21 cellular contexts compared by ENCODE assay signal in the genomic region with DNA sequence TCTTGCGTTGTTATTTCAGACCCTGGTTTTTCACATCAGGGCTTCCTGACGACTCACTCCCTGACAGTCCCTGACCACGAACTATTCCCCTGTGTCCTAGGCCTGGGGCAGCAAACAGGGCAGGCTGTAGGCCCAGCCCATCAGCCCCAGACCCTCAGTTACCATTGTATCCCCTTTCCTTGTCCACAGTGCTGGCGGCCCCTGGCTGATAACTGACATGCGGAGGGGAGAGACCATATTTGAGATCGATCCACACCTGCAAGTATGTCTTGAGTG. TPM values are rescaled to one million over a fixed set of nuclear protein-coding genes. Genes with fewer than 3 reads are reported as not detected.
DNase-seq lines count a peak whose midpoint lies in the region; ATAC-seq and TF ChIP-seq lines count a peak whose summit lies in the region.
"Had no signal": no experiment of that assay in that cellular context is flagged by ENCODE, and none has a peak within 500 bp of the region (broad histone marks: within the 10 kb centered on the region; RNA-seq: fewer than 3 reads in every experiment).

No MANE protein-coding gene starts in this region.

- no peak overlapping the region for H3K4me3 ChIP-seq in BLaER1 treated with 17β-estradiol and CSF1 and Interleukin-3, amounts not matched to agents 10 nM and 100 nM
- H3K4me3 ChIP-seq in IMR-90 (ENCODE audit: insufficient read depth, low read depth, low read length) (no peak overlapping the region), endodermal cell (ENCODE audit: low read length) (no peak overlapping the region), trophoblast cell (ENCODE audit: low read depth, low read length) (no peak overlapping the region)
- H3K4me3 ChIP-seq: esophagus muscularis mucosa, GM12878, heart right ventricle, lower lobe of right lung, SJSA1 had no signal

- no peak overlapping the region; the same call in 1 of the 2 replicates for H4K91ac ChIP-seq in IMR-90 (ENCODE audit: insufficient read depth, low read depth, low read length)
- H4K91ac ChIP-seq in trophoblast cell (ENCODE audit: low read depth, low read length), result peak overlapping the region; percentile 67

- no peaks in the 10 kb centered on the region for H3K27me3 Mint-ChIP-seq in endodermal cell (ENCODE audit: insufficient read depth)
- H3K27me3 Mint-ChIP-seq: B cell; natural killer cell treated with Interleukin-12 subunit alpha and Interleukin-12 subunit beta and Interleukin-15 and Interleukin-18, amount 100 ng/mL, for 72 hours; stimulated activated memory B cell treated with anti-CD40 and anti-IgM and Interleukin-4, amounts not matched to agents 10 μg/mL and 1 μg/mL and 100 μg/mL, for 72 hours had no signal

- dilution Hi-C loops in IMR-90 (cut with HindIII; ENCODE audit: low sequenced_read_pairs, unreplicated experiment), result no loop called here

- no peak overlapping the region for H3K4me3 Mint-ChIP-seq in endodermal cell
- H3K4me3 Mint-ChIP-seq: B cell; natural killer cell treated with Interleukin-12 subunit alpha and Interleukin-12 subunit beta and Interleukin-15 and Interleukin-18, amount 100 ng/mL, for 72 hours; stimulated activated memory B cell treated with anti-CD40 and anti-IgM and Interleukin-4, amounts not matched to agents 10 μg/mL and 1 μg/mL and 100 μg/mL, for 72 hours had no signal

- H3K18ac ChIP-seq in IMR-90 (ENCODE audit: low read depth, low read length) (no peak overlapping the region), trophoblast cell (ENCODE audit: low read length) (peak overlapping the region; percentile 6)

- peak overlapping the region in 1 of 2 experiments; percentile 31; a peak in 1 of 4 replicates for H4K8ac ChIP-seq in IMR-90 (ENCODE audit: low read depth in 2 of 2, low read length in 2 of 2)
- H4K8ac ChIP-seq in trophoblast cell (ENCODE audit: low read depth, low read length), result peak overlapping the region; percentile 16

- H3K56ac ChIP-seq in IMR-90 (ENCODE audit: extremely low read depth, insufficient read depth, low read length), result no peak overlapping the region

- no peaks in the 10 kb centered on the region for H3K9me3 Mint-ChIP-seq in endodermal cell
- H3K9me3 Mint-ChIP-seq: natural killer cell treated with Interleukin-12 subunit alpha and Interleukin-12 subunit beta and Interleukin-15 and Interleukin-18, amount 100 ng/mL, for 72 hours; stimulated activated memory B cell treated with anti-CD40 and anti-IgM and Interleukin-4, amounts not matched to agents 10 μg/mL and 1 μg/mL and 100 μg/mL, for 72 hours had no signal

- in situ Hi-C loops in IMR-90 (cut with MboI; ENCODE audit: low sequenced_read_pairs), result no loop called here

- H3K79me1 ChIP-seq in IMR-90 (ENCODE audit: low read depth in 1 of 2, low read length in 2 of 2), result peaks cover 27 to 46% of the 10 kb centered on the region in 2 experiments
- peaks cover 14% of the 10 kb centered on the region for H3K79me1 ChIP-seq in trophoblast cell (ENCODE audit: low read length)

- 0 out of 2 replicates have a peak overlapping the region, but pooled peaks have one; percentile 21 for H2BK120ac ChIP-seq in IMR-90 (ENCODE audit: low read depth, low read length)
- no peak overlapping the region for H2BK120ac ChIP-seq in trophoblast cell (ENCODE audit: insufficient read depth, low read length, poor library complexity)

- no TSS peak for BruUV-seq in IMR-90 (replicated peaks; lab: Mats Ljungman, UMichigan)

- H3K9me1 ChIP-seq in IMR-90 (ENCODE audit: insufficient read depth, low read length), result peaks cover 19% of the 10 kb centered on the region

- H4K5ac ChIP-seq in IMR-90 (ENCODE audit: low read depth, low read length), result no peak overlapping the region

- H2AFZ ChIP-seq in IMR-90 (replicated peaks; ENCODE audit: low read length, poor library complexity), result peak overlapping the region; percentile 64
- no peak overlapping the region for H2AFZ ChIP-seq in trophoblast cell (ENCODE audit: insufficient read depth, low read length, poor library complexity)

- DNase-seq in IMR-90 (no peak), endodermal cell (no peak), trophoblast cell (no peak), T-helper 2 cell (no peak), NCI-H2171 (lab: John Stamatoyannopoulos, UW) (no peak), NCI-H2107 treated with DMSO at 0.1 percent for 48 hours (lab: John Stamatoyannopoulos, UW; ENCODE audit: unreplicated experiment) (no peak)
- DNase-seq: activated T-cell treated with anti-CD3 and anti-CD28 coated beads, Interleukin-2, amount 50 U/mL, for 48 hours; central memory CD4-positive, alpha-beta T cell; heart right ventricle; kidney; lower lobe of right lung; NCI-H146; NCI-H82; T-helper 1 cell had no signal

- H2BK20ac ChIP-seq in IMR-90 (ENCODE audit: low read depth, low read length), result no peak overlapping the region

- peak overlapping the region; percentile 4 for H2BK12ac ChIP-seq in trophoblast cell (ENCODE audit: low read length)

- peak overlapping the region; percentile 74 for H3K27ac Mint-ChIP-seq in endodermal cell
- H3K27ac Mint-ChIP-seq: B cell; natural killer cell treated with Interleukin-12 subunit alpha and Interleukin-12 subunit beta and Interleukin-15 and Interleukin-18, amount 100 ng/mL, for 72 hours; stimulated activated memory B cell treated with anti-CD40 and anti-IgM and Interleukin-4, amounts not matched to agents 10 μg/mL and 1 μg/mL and 100 μg/mL, for 72 hours had no signal

- CTCF ChIA-PET in IMR-90 (lab: Yijun Ruan, JAX), result no interaction called here

- H3K79me2 ChIP-seq in trophoblast cell (ENCODE audit: control insufficient read depth, insufficient read depth, low read length, poor library complexity), result peaks cover 4% of the 10 kb centered on the region

- H3K4ac ChIP-seq in IMR-90 (ENCODE audit: low read depth, low read length), result peak overlapping the region; percentile 59
- peak overlapping the region; percentile 13 for H3K4ac ChIP-seq in trophoblast cell (ENCODE audit: low read depth, low read length)

- no CpG with 5 or more reads among the region's 6 CpGs for WGBS in IMR-90 (ENCODE audit: extremely low coverage in 2 of 2, insufficient read length in 1 of 2), 2 experiments
- 93 to 95% methylated on average over 5 to 6 of the region's 6 CpGs for WGBS in endodermal cell (ENCODE audit: insufficient coverage in 1 of 2, insufficient read length in 1 of 2), 2 experiments
- no CpG with 5 or more reads among the region's 6 CpGs for WGBS in trophoblast cell (ENCODE audit: extremely low coverage, insufficient coverage, insufficient read length)

- 0 out of 3 replicates have a peak overlapping the region, but pooled peaks have one; percentile 29 for H2BK15ac ChIP-seq in IMR-90 (ENCODE audit: low read depth, low read length)

- H2BK5ac ChIP-seq in IMR-90 (ENCODE audit: low read depth, low read length, poor library complexity, severe bottlenecking), result peak overlapping the region; percentile 53
- peak overlapping the region; percentile 10 for H2BK5ac ChIP-seq in trophoblast cell (ENCODE audit: low read depth, low read length, poor library complexity)

- H3K23ac ChIP-seq in IMR-90 (ENCODE audit: low read depth, low read length) (no peak overlapping the region), trophoblast cell (ENCODE audit: low read length) (no peak overlapping the region)

- no peaks in the 10 kb centered on the region for H3K9me3 ChIP-seq in BLaER1 treated with 17β-estradiol and CSF1 and Interleukin-3, amounts not matched to agents 10 nM and 100 nM (replicated peaks in 1 of 11)
- no peaks in the 10 kb centered on the region for H3K9me3 ChIP-seq in IMR-90 (ENCODE audit: control insufficient read depth, insufficient read depth, low read length)
- no peaks in the 10 kb centered on the region for H3K9me3 ChIP-seq in endodermal cell (ENCODE audit: control insufficient read depth, low read length)
- H3K9me3 ChIP-seq in trophoblast cell (ENCODE audit: insufficient read depth, low read depth, low read length), result no peaks in the 10 kb centered on the region
- H3K9me3 ChIP-seq: esophagus muscularis mucosa, heart right ventricle, lower lobe of right lung, SJSA1 had no signal

- H3K4me1 ChIP-seq in BLaER1 treated with 17β-estradiol and CSF1 and Interleukin-3, amounts not matched to agents 10 nM and 100 nM, result peaks cover 32 to 49% (median 40%) of the 10 kb centered on the region in 10 experiments
- H3K4me1 ChIP-seq in IMR-90 (ENCODE audit: control insufficient read depth, insufficient read depth, low read length), result peaks cover 11% of the 10 kb centered on the region
- peaks cover 11% of the 10 kb centered on the region for H3K4me1 ChIP-seq in endodermal cell (ENCODE audit: control insufficient read depth, insufficient read depth, low read length)
- peaks cover 18 to 25% of the 10 kb centered on the region in 2 experiments for H3K4me1 ChIP-seq in trophoblast cell (ENCODE audit: control insufficient read depth in 1 of 2, insufficient read depth in 2 of 2, low read length in 2 of 2)

- H3K14ac ChIP-seq in IMR-90 (replicated peaks; ENCODE audit: low read depth, low read length) (peak overlapping the region; percentile 15; the same call in 1 of the 2 replicates), trophoblast cell (ENCODE audit: low read length) (peak overlapping the region; percentile 54)

- H3K9ac ChIP-seq in BLaER1 treated with 17β-estradiol and CSF1 and Interleukin-3, amounts not matched to agents 10 nM and 100 nM, result peak overlapping the region in 7 of 11 experiments; percentile 7 to 52 (median 30); a peak in 6 of 22 replicates
- no peak overlapping the region for H3K9ac ChIP-seq in IMR-90 (ENCODE audit: low read depth, low read length)
- no peak overlapping the region for H3K9ac ChIP-seq in endodermal cell (ENCODE audit: extremely low read depth, low read length, poor library complexity, severe bottlenecking)
- no peak overlapping the region for H3K9ac ChIP-seq in trophoblast cell (ENCODE audit: low read length)

- peak; percentile 10; the same call in 1 of the 2 replicates for ATAC-seq in IMR-90 (ENCODE audit: low read depth)
- ATAC-seq: GM12878; heart right ventricle; lower lobe of right lung; stimulated activated memory B cell treated with anti-CD40 and anti-IgM and Interleukin-4, amounts not matched to agents 10 μg/mL and 1 μg/mL and 100 μg/mL, for 72 hours had no signal

- peaks cover 0 to 66% (median 4%) of the 10 kb centered on the region in 11 experiments; a peak in 10 of 22 replicates for H4K20me1 ChIP-seq in BLaER1 treated with 17β-estradiol and CSF1 and Interleukin-3, amounts not matched to agents 10 nM and 100 nM
- no peaks in the 10 kb centered on the region for H4K20me1 ChIP-seq in IMR-90 (ENCODE audit: insufficient read depth, low read length)

- intact Hi-C loops in IMR-90 (cut with micrococcal nuclease), result no loop called here

- H4K12ac ChIP-seq in trophoblast cell (ENCODE audit: low read depth, low read length), result no peak overlapping the region

- peak overlapping the region; percentile 41 for H2AK5ac ChIP-seq in IMR-90 (ENCODE audit: low read depth, low read length)
- peak overlapping the region; percentile 26 for H2AK5ac ChIP-seq in trophoblast cell (ENCODE audit: low read length)

- peak overlapping the region; percentile 52 for H2AK9ac ChIP-seq in IMR-90 (replicated peaks; ENCODE audit: low read depth, low read length, poor library complexity)

- peaks cover 23% of the 10 kb centered on the region for H3K4me1 Mint-ChIP-seq in endodermal cell
- H3K4me1 Mint-ChIP-seq: B cell; stimulated activated memory B cell treated with anti-CD40 and anti-IgM and Interleukin-4, amounts not matched to agents 10 μg/mL and 1 μg/mL and 100 μg/mL, for 72 hours had no signal

- peak overlapping the region in 8 of 11 experiments; percentile 43 to 65 (median 56); a peak in 16 of 22 replicates for H3K4me2 ChIP-seq in BLaER1 treated with 17β-estradiol and CSF1 and Interleukin-3, amounts not matched to agents 10 nM and 100 nM
- H3K4me2 ChIP-seq in IMR-90 (ENCODE audit: low read depth, low read length) (no peak overlapping the region), trophoblast cell (ENCODE audit: low read length) (peak overlapping the region; percentile 25)

- no peaks in the 10 kb centered on the region for H3K27me3 ChIP-seq in BLaER1 treated with 17β-estradiol and CSF1 and Interleukin-3, amounts not matched to agents 10 nM and 100 nM
- no peaks in the 10 kb centered on the region for H3K27me3 ChIP-seq in IMR-90 (ENCODE audit: control insufficient read depth, insufficient read depth, low read length)
- H3K27me3 ChIP-seq in endodermal cell (ENCODE audit: control insufficient read depth, insufficient read depth, low read length, poor library complexity, severe bottlenecking), result no peaks in the 10 kb centered on the region
- no peaks in the 10 kb centered on the region for H3K27me3 ChIP-seq in trophoblast cell (ENCODE audit: insufficient read depth, low read length)
- H3K27me3 ChIP-seq: esophagus muscularis mucosa, heart right ventricle, SJSA1 had no signal

- peaks cover 14% of the 10 kb centered on the region for H3K36me3 Mint-ChIP-seq in endodermal cell (ENCODE audit: low read depth)
- H3K36me3 Mint-ChIP-seq: natural killer cell treated with Interleukin-12 subunit alpha and Interleukin-12 subunit beta and Interleukin-15 and Interleukin-18, amount 100 ng/mL, for 72 hours had no signal

- peaks cover 21 to 79% (median 31%) of the 10 kb centered on the region in 11 experiments for H3K36me3 ChIP-seq in BLaER1 treated with 17β-estradiol and CSF1 and Interleukin-3, amounts not matched to agents 10 nM and 100 nM
- peaks cover 14% of the 10 kb centered on the region for H3K36me3 ChIP-seq in IMR-90 (ENCODE audit: control insufficient read depth, insufficient read depth, low read length)
- H3K36me3 ChIP-seq in endodermal cell (ENCODE audit: control insufficient read depth, insufficient read depth, low read length), result peaks cover 23% of the 10 kb centered on the region
- peaks cover 17 to 21% of the 10 kb centered on the region in 2 experiments for H3K36me3 ChIP-seq in trophoblast cell (ENCODE audit: control insufficient read depth in 1 of 2, insufficient read depth in 2 of 2, low read length in 2 of 2)

- TF ChIP-seq CTCF in IMR-90 (conservative IDR thresholded peaks at IDR 0.05; ENCODE audit: low read depth, low read length), result no peak
- no peak for TF ChIP-seq CTCF in endodermal cell (conservative IDR thresholded peaks at IDR 0.05)

- no peak for TF ChIP-seq POLR2A in IMR-90 (IDR thresholded peaks at IDR 0.05; ENCODE audit: low read depth, low read length)

- H3K27ac ChIP-seq in BLaER1 treated with 17β-estradiol and CSF1 and Interleukin-3, amounts not matched to agents 10 nM and 100 nM, result peak overlapping the region in 3 of 11 experiments; percentile 4 to 23 (median 22); a peak in 1 of 22 replicates
- H3K27ac ChIP-seq in IMR-90 (ENCODE audit: insufficient read depth, low read length), result no peak overlapping the region
- no peak overlapping the region for H3K27ac ChIP-seq in endodermal cell (ENCODE audit: low read depth, low read length)
- H3K27ac ChIP-seq in trophoblast cell (ENCODE audit: low read depth, low read length), result peak overlapping the region; percentile 78
- H3K27ac ChIP-seq: esophagus muscularis mucosa, heart right ventricle, lower lobe of right lung, SJSA1 had no signal

- POLR2A ChIA-PET in IMR-90 (lab: Charles Lee; ENCODE audit: unreplicated experiment), result no interaction called here

- no peak for TF ChIP-seq RAD21 in IMR-90 (IDR thresholded peaks at IDR 0.05; ENCODE audit: low read length)

RNA-seq across cellular contexts. Expression of a gene that starts 50.5 kb away (rescaled TPM):
- total RNA-seq in IMR-90 (2012; rRNA removed) (25.5 and 30.0 TPM in 2 replicates), endodermal cell (10 to 100 TPM; 27.7 to 32.7 TPM)
- polyA plus RNA-seq in IMR-90 (2012; rRNA removed), result 124 and 126 TPM in 2 replicates
- polyA plus RNA-seq in IMR-90 (2012; cell fraction: cytosol; rRNA removed), result 102 and 174 TPM in 2 replicates
- polyA plus RNA-seq in IMR-90 (2012; cell fraction: nucleus; rRNA removed; ENCODE audit: low replicate concordance), result 82.9 and 135 TPM in 2 replicates
- polyA plus RNA-seq in endodermal cell (2013, experiment 1 of 2), result 55.6 TPM
- 46.3 TPM for polyA plus RNA-seq in endodermal cell (2013, experiment 2 of 2)
- 36.7 and 37.2 TPM in 2 replicates for polyA plus RNA-seq in trophoblast cell (2013)

Comparison
In these comparisons a context has a peak if more than half of its experiments do, and no peak if none do; other contexts are left out.
1. H3K9ac ChIP-seq: peak in BLaER1 treated with 17β-estradiol and CSF1 and Interleukin-3, amounts not matched to agents 10 nM and 100 nM (7 of 11); none in IMR-90 (single experiment), endodermal cell (single experiment) and trophoblast cell (single experiment).